In genomic region chr3:152518346-152518745, GRCh38 we compare ENCODE assay signal across 26 cellular contexts.
DNase-seq lines count a peak whose midpoint lies in the region; ATAC-seq, FAIRE-seq and TF ChIP-seq lines count a peak whose summit lies in the region.
"Had no signal": no experiment of that assay in that cellular context is flagged by ENCODE, and none has a peak within 500 bp of the region (broad histone marks: within the 10 kb centered on the region; RNA-seq: fewer than 3 reads in every experiment).

No MANE protein-coding gene starts in this region.

- peak; percentile 86 for FAIRE-seq in GM12892 (lab: Jason Lieb, UNC)
- FAIRE-seq: astrocyte had no signal

- no peaks in the 10 kb centered on the region for H3F3A ChIP-seq in GM23338 (replicated peaks; ENCODE audit: low read depth)
- no peaks in the 10 kb centered on the region for H3F3A ChIP-seq in OCI-LY1 (ENCODE audit: insufficient read depth, low read length)

- H3K9ac ChIP-seq in OCI-LY1 (ENCODE audit: low read length) = no peak overlapping the region

- H3K36me3 ChIP-seq in GM23338 (ENCODE audit: insufficient read depth) (no peaks in the 10 kb centered on the region), OCI-LY1 (ENCODE audit: insufficient read depth, low read length) (no peaks in the 10 kb centered on the region)
- H3K36me3 ChIP-seq: gastrocnemius medialis, left lung, vagina had no signal

- ATAC-seq in GM23338 (peak; percentile 46), GM19452 (IDR thresholded peaks at IDR 0.05; ENCODE audit: unreplicated experiment) (no peak)
- no peak for ATAC-seq in stimulated activated naive B cell treated with anti-CD40 and anti-IgM and Interleukin-4, amounts not matched to agents 10 μg/mL and 1 μg/mL and 100 μg/mL, for 72 hours (replicated peaks)
- ATAC-seq: left lung; natural killer cell treated with Interleukin-12 subunit alpha and Interleukin-12 subunit beta and Interleukin-15 and Interleukin-18, amount 100 ng/mL, for 72 hours; Right ventricle myocardium inferior had no signal

- H3K9me3 Mint-ChIP-seq in GM23338 = no peaks in the 10 kb centered on the region
- peaks cover 0 to 5% of the 10 kb centered on the region in 2 donors for H3K9me3 Mint-ChIP-seq in stimulated activated naive B cell treated with anti-CD40 and anti-IgM and Interleukin-4, amounts not matched to agents 10 μg/mL and 1 μg/mL and 100 μg/mL, for 72 hours
- H3K9me3 Mint-ChIP-seq: activated CD4-positive, alpha-beta memory T cell treated with anti-CD3 and anti-CD28 coated beads for 36 hours; natural killer cell treated with Interleukin-12 subunit alpha and Interleukin-12 subunit beta and Interleukin-15 and Interleukin-18, amount 100 ng/mL, for 72 hours had no signal

- H3K36me3 Mint-ChIP-seq in GM23338 (ENCODE audit: low read depth) = no peaks in the 10 kb centered on the region
- H3K36me3 Mint-ChIP-seq in stimulated activated naive B cell treated with anti-CD40 and anti-IgM and Interleukin-4, amounts not matched to agents 10 μg/mL and 1 μg/mL and 100 μg/mL, for 72 hours = peaks cover 37% of the 10 kb centered on the region in 2 donors
- H3K36me3 Mint-ChIP-seq: activated CD4-positive, alpha-beta memory T cell treated with anti-CD3 and anti-CD28 coated beads for 36 hours; activated naive CD8-positive, alpha-beta T cell; CD14-positive monocyte; natural killer cell treated with Interleukin-12 subunit alpha and Interleukin-12 subunit beta and Interleukin-15 and Interleukin-18, amount 100 ng/mL, for 72 hours had no signal

- TF ChIP-seq POLR2A in GM12892 (IDR thresholded peaks at IDR 0.05; ENCODE audit: low read depth, low read length) = no peak

- H3K27ac Mint-ChIP-seq in GM23338 = no peak overlapping the region
- H3K27ac Mint-ChIP-seq in stimulated activated naive B cell treated with anti-CD40 and anti-IgM and Interleukin-4, amounts not matched to agents 10 μg/mL and 1 μg/mL and 100 μg/mL, for 72 hours = peak overlapping the region; percentile 82
- H3K27ac Mint-ChIP-seq: activated CD4-positive, alpha-beta memory T cell treated with anti-CD3 and anti-CD28 coated beads for 36 hours; activated naive CD8-positive, alpha-beta T cell; CD14-positive monocyte; natural killer cell treated with Interleukin-12 subunit alpha and Interleukin-12 subunit beta and Interleukin-15 and Interleukin-18, amount 100 ng/mL, for 72 hours had no signal

- H2AFZ ChIP-seq in GM23338 (no peak overlapping the region), OCI-LY1 (ENCODE audit: low read length) (no peak overlapping the region)

- peaks cover 16% of the 10 kb centered on the region for H3K4me1 ChIP-seq in GM23338 (ENCODE audit: insufficient read depth)
- H3K4me1 ChIP-seq in OCI-LY1 (ENCODE audit: insufficient read depth, low read length, severe bottlenecking) = no peaks in the 10 kb centered on the region
- H3K4me1 ChIP-seq: gastrocnemius medialis, left lung, testis, vagina had no signal

- H3K27me3 ChIP-seq in GM23338 (ENCODE audit: insufficient read depth) (no peaks in the 10 kb centered on the region), OCI-LY1 (ENCODE audit: insufficient read depth, low read length) (no peaks in the 10 kb centered on the region; the same call in 1 of the 2 replicates)
- H3K27me3 ChIP-seq: gastrocnemius medialis, left lung, testis, vagina had no signal

- H3K27ac ChIP-seq in GM23338 (ENCODE audit: low read depth) (no peak overlapping the region), OCI-LY1 (ENCODE audit: low read depth, low read length, poor library complexity, severe bottlenecking) (no peak overlapping the region)
- H3K27ac ChIP-seq: gastrocnemius medialis, left lung, testis, vagina had no signal

- TF ChIP-seq CTCF in GM23338 (conservative IDR thresholded peaks at IDR 0.05; ENCODE audit: low read depth in 2 of 2) (no peak), OCI-LY1 (IDR thresholded peaks at IDR 0.05; ENCODE audit: low read length) (peak; percentile 23; the same call in 1 of the 2 replicates)

- no peaks in the 10 kb centered on the region for H3K9me2 ChIP-seq in GM23338 (ENCODE audit: insufficient read depth)
- H3K9me2 ChIP-seq in OCI-LY1 (ENCODE audit: low read depth, low read length) = no peaks in the 10 kb centered on the region

- H3K27me3 Mint-ChIP-seq in GM23338 (ENCODE audit: insufficient read depth, low read depth, poor library complexity) = peaks cover 6% of the 10 kb centered on the region
- no peaks in the 10 kb centered on the region for H3K27me3 Mint-ChIP-seq in stimulated activated naive B cell treated with anti-CD40 and anti-IgM and Interleukin-4, amounts not matched to agents 10 μg/mL and 1 μg/mL and 100 μg/mL, for 72 hours
- H3K27me3 Mint-ChIP-seq: activated CD4-positive, alpha-beta memory T cell treated with anti-CD3 and anti-CD28 coated beads for 36 hours; activated naive CD8-positive, alpha-beta T cell had no signal

- H3K4me3 Mint-ChIP-seq in GM23338 = no peak overlapping the region
- H3K4me3 Mint-ChIP-seq in stimulated activated naive B cell treated with anti-CD40 and anti-IgM and Interleukin-4, amounts not matched to agents 10 μg/mL and 1 μg/mL and 100 μg/mL, for 72 hours = no peak overlapping the region
- H3K4me3 Mint-ChIP-seq: activated CD4-positive, alpha-beta memory T cell treated with anti-CD3 and anti-CD28 coated beads for 36 hours; activated naive CD8-positive, alpha-beta T cell; CD14-positive monocyte; natural killer cell treated with Interleukin-12 subunit alpha and Interleukin-12 subunit beta and Interleukin-15 and Interleukin-18, amount 100 ng/mL, for 72 hours had no signal

- H3K4me3 ChIP-seq in GM23338 (no peak overlapping the region), OCI-LY1 (ENCODE audit: low read depth, low read length, poor library complexity, severe bottlenecking) (no peak overlapping the region)
- H3K4me3 ChIP-seq: gastrocnemius medialis, left lung, smooth muscle cell, testis, vagina had no signal

- no peak overlapping the region for H3K4me2 ChIP-seq in GM23338
- H3K4me2 ChIP-seq in OCI-LY1 (ENCODE audit: low read length) = no peak overlapping the region

- H3K79me2 ChIP-seq in GM23338 (replicated peaks; ENCODE audit: insufficient read depth) = no peaks in the 10 kb centered on the region
- H3K79me2 ChIP-seq in OCI-LY1 (ENCODE audit: insufficient read depth, low read length) = no peaks in the 10 kb centered on the region

- DNase-seq in GM12892 (ENCODE audit: insufficient read length) = no peak
- DNase-seq in GM23338 (ENCODE audit: low spot score) = no peak
- no peak for DNase-seq in stimulated activated naive B cell treated with anti-CD40 and anti-IgM and Interleukin-4, amounts not matched to agents 10 μg/mL and 1 μg/mL and 100 μg/mL, for 72 hours
- no peak for DNase-seq in GDM1 (lab: John Stamatoyannopoulos, UW)
- no peak for DNase-seq in RKO (ENCODE audit: low spot score)
- DNase-seq: activated CD4-positive, alpha-beta memory T cell treated with anti-CD3 and anti-CD28 coated beads for 36 hours; caudate nucleus; gastrocnemius medialis; hypothalamus; KG1; left lung; NCI-H1436 treated with DMSO at 0.1 percent for 48 hours; NCI-H2171; NCI-H526 treated with DMSO at 0.1 percent for 48 hours; stimulated activated CD4-positive, alpha-beta T cell treated with anti-CD3 and anti-CD28 coated beads, Interleukin-2, amount 100 ng/mL, for 24 hours; T-helper 9 cell; testis had no signal

- no peaks in the 10 kb centered on the region for H4K20me1 ChIP-seq in GM23338 (replicated peaks; ENCODE audit: insufficient read depth)
- H4K20me1 ChIP-seq in OCI-LY1 (ENCODE audit: insufficient read depth, low read length) = no peaks in the 10 kb centered on the region

- H3K4me1 Mint-ChIP-seq in GM23338 = peaks cover 33% of the 10 kb centered on the region
- H3K4me1 Mint-ChIP-seq in stimulated activated naive B cell treated with anti-CD40 and anti-IgM and Interleukin-4, amounts not matched to agents 10 μg/mL and 1 μg/mL and 100 μg/mL, for 72 hours = peaks cover 33 to 69% of the 10 kb centered on the region in 2 donors
- H3K4me1 Mint-ChIP-seq: CD14-positive monocyte had no signal

- no peaks in the 10 kb centered on the region for H3K9me3 ChIP-seq in OCI-LY1 (ENCODE audit: low read length)
- H3K9me3 ChIP-seq: gastrocnemius medialis, left lung, testis, vagina had no signal

TF ChIP-seq in GM23338, 12 proteins besides CTCF, POLR2A, EP300 and RAD21 (continues in another document):
- TF ChIP-seq CREB1 (CRISPR knock-in tag; IDR thresholded peaks at IDR 0.05; ENCODE audit: low read depth) = no peak
- no peak for TF ChIP-seq EZH2phosphoT487 (IDR thresholded peaks at IDR 0.05; ENCODE audit: unreplicated experiment)
- TF ChIP-seq ZNF114 (CRISPR knock-in tag; IDR thresholded peaks at IDR 0.05) = no peak
- no peak for TF ChIP-seq ZNF331 (CRISPR knock-in tag; IDR thresholded peaks at IDR 0.05; ENCODE audit: low read depth)
- TF ChIP-seq STAT1 (IDR thresholded peaks at IDR 0.05; ENCODE audit: unreplicated experiment) = no peak
- no peak for TF ChIP-seq JUNB (IDR thresholded peaks at IDR 0.05; ENCODE audit: unreplicated experiment)
- TF ChIP-seq EZH2 (IDR thresholded peaks at IDR 0.05; ENCODE audit: low read depth, unreplicated experiment) = no peak
